Comparison of ENCODE assay signal across 26 cellular contexts in the genomic region with DNA sequence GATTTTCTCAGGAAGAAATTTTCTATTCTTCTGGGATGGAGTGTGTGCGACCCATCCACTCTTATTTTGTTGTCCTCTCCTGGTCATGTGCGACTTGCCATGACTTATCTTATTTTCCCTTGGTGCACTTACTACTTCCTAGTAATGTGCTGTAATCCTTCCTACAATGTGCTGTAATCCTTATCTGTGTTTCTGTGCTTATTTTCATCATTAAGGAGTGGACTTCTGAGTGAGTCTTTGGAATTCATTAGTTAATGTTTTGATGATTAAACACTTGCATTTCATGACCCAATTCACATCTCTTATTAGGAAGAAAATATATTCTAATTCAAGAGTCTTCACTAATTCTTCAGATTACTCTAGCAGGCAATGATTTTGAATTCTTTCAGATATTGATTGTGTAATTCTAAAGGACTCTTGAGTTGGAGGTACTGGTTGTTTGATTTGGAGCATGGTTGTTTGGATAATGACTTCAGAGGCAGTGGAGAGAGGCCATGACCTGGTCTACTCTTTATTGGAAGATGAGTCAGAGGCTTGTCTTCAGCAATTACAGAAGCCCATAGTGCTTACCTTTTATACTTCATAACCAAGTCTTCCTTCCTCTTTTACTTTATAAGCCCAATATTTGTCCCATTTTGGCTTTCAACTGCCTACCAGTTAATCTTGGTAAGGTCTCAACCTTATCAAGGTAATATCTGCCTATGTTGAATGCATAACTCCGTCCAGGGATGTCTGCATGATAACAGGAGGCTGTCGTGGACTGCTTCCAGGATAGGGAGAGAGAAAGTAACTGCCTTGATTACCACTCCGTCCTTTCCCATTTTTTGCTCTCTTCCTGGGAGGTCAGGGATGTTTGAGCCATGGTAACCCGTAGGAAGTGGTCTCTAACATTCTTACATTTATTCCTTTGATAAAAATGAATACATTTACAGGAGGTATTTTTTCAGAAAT.
DNase-seq lines count a peak whose midpoint lies in the region; ATAC-seq and TF ChIP-seq lines count a peak whose summit lies in the region.
"Had no signal": no experiment of that assay in that cellular context is flagged by ENCODE, and none has a peak within 500 bp of the region (broad histone marks: within the 10 kb centered on the region; RNA-seq: fewer than 3 reads in every experiment).

No MANE protein-coding gene starts in this region.

- CTCF ChIA-PET in Caco-2 (lab: Charles Lee): no interaction called here

- no peak overlapping the region for H3K56ac ChIP-seq in mesendoderm (ENCODE audit: low read length)

- no peaks in the 10 kb centered on the region for H3K9me3 ChIP-seq in Caco-2
- H3K9me3 ChIP-seq in right lobe of liver: no peaks in the 10 kb centered on the region
- H3K9me3 ChIP-seq: colonic mucosa, gastroesophageal sphincter, HAP-1, pancreas, sigmoid colon had no signal

- no peaks in the 10 kb centered on the region for H3K36me3 Mint-ChIP-seq in Caco-2 (ENCODE audit: insufficient read depth, unreplicated experiment)
- H3K36me3 Mint-ChIP-seq: activated CD4-positive, alpha-beta memory T cell treated with anti-CD3 and anti-CD28 coated beads for 36 hours; brain had no signal

- H3K18ac ChIP-seq in mesendoderm (ENCODE audit: low read length): no peak overlapping the region

- no peak for TF ChIP-seq POLR2A in right lobe of liver (IDR thresholded peaks at IDR 0.05)

- H3K36me3 ChIP-seq in Caco-2 (ENCODE audit: control insufficient read depth, insufficient read depth, low read length) (no peaks in the 10 kb centered on the region), right lobe of liver (no peaks in the 10 kb centered on the region), mesendoderm (ENCODE audit: control insufficient read depth, insufficient read depth, low read length) (no peaks in the 10 kb centered on the region)
- H3K36me3 ChIP-seq: colonic mucosa, gastroesophageal sphincter, HAP-1, pancreas, sigmoid colon had no signal

- no peak overlapping the region for H3K4me3 ChIP-seq in Caco-2 (ENCODE audit: low read depth, low read length)
- H3K4me3 ChIP-seq in right lobe of liver: no peak overlapping the region
- no peak overlapping the region for H3K4me3 ChIP-seq in mesendoderm (ENCODE audit: low read length)
- H3K4me3 ChIP-seq: colonic mucosa, gastroesophageal sphincter, HAP-1, pancreas, sigmoid colon had no signal

- H3K79me2 ChIP-seq in mesendoderm (ENCODE audit: control insufficient read depth, insufficient read depth, low read length): no peaks in the 10 kb centered on the region

- BruUV-seq in Caco-2 (replicated peaks; lab: Mats Ljungman, UMichigan): no TSS peak

- no peak overlapping the region for H4K8ac ChIP-seq in mesendoderm (ENCODE audit: low read depth, low read length)

- ATAC-seq in right lobe of liver (peak; percentile 41 to 100 (median 95)), left cardiac atrium (no peak), GM19463 (IDR thresholded peaks at IDR 0.05; ENCODE audit: unreplicated experiment) (no peak)
- ATAC-seq: gastroesophageal sphincter, pancreas had no signal

- H3K23ac ChIP-seq in mesendoderm (ENCODE audit: low read length): no peak overlapping the region

- no peak overlapping the region for H3K27ac Mint-ChIP-seq in Caco-2 (ENCODE audit: unreplicated experiment)
- H3K27ac Mint-ChIP-seq: activated CD4-positive, alpha-beta memory T cell treated with anti-CD3 and anti-CD28 coated beads for 36 hours; brain; nephron had no signal

- TF ChIP-seq CTCF in Caco-2 (IDR thresholded peaks at IDR 0.05; ENCODE audit: insufficient read depth in 1 of 2, low read depth in 1 of 2, low read length in 1 of 2, severe bottlenecking in 1 of 2, unreplicated experiment in 1 of 2) (no peak), right lobe of liver (IDR thresholded peaks at IDR 0.05) (no peak)

- H3K79me1 ChIP-seq in mesendoderm (ENCODE audit: low read length): no peaks in the 10 kb centered on the region

- intact Hi-C loops in Caco-2 (cut with micrococcal nuclease; ENCODE audit: unreplicated experiment): no loop called here
- intact Hi-C loops in right lobe of liver (cut with DNase I): no loop called here
- intact Hi-C loops in left cardiac atrium (cut with DNase I): no loop called here

- no peak overlapping the region for H2BK120ac ChIP-seq in mesendoderm (ENCODE audit: low read depth, low read length)

- no peak overlapping the region for H3K27ac ChIP-seq in right lobe of liver
- no peak overlapping the region for H3K27ac ChIP-seq in mesendoderm (ENCODE audit: low read depth, low read length)
- H3K27ac ChIP-seq: colonic mucosa, gastroesophageal sphincter, pancreas, sigmoid colon had no signal

- H3K27me3 ChIP-seq in Caco-2 (replicated peaks; ENCODE audit: control insufficient read depth, insufficient read depth, low read length) (no peaks in the 10 kb centered on the region), right lobe of liver (no peaks in the 10 kb centered on the region), mesendoderm (ENCODE audit: insufficient read depth, low read length, poor library complexity) (no peaks in the 10 kb centered on the region)
- H3K27me3 ChIP-seq: colonic mucosa, gastroesophageal sphincter, sigmoid colon had no signal

- 53% methylated on average over 6 of the region's 6 CpGs for WGBS in right lobe of liver (ENCODE audit: insufficient coverage, low coverage, low lambda C conversion rate, missing lambda C conversion rate)
- no CpG with 5 or more reads among the region's 6 CpGs for WGBS in mesendoderm (ENCODE audit: extremely low coverage, insufficient coverage, low lambda C conversion rate)

- H3K4me3 Mint-ChIP-seq in Caco-2 (ENCODE audit: unreplicated experiment): no peak overlapping the region
- H3K4me3 Mint-ChIP-seq: activated CD4-positive, alpha-beta memory T cell treated with anti-CD3 and anti-CD28 coated beads for 36 hours; brain; nephron had no signal

- H3K9me3 Mint-ChIP-seq in Caco-2 (ENCODE audit: unreplicated experiment): no peaks in the 10 kb centered on the region
- H3K9me3 Mint-ChIP-seq: activated CD4-positive, alpha-beta memory T cell treated with anti-CD3 and anti-CD28 coated beads for 36 hours had no signal

- DNase-seq in Caco-2 (peak; percentile 35), LoVo (ENCODE audit: low spot score) (peak; percentile 26), T1000 (lab: John Stamatoyannopoulos, UW) (peak; percentile 15), right lobe of liver (no peak), SKM-1 (lab: John Stamatoyannopoulos, UW; ENCODE audit: unreplicated experiment) (no peak), left cardiac atrium (no peak), mesendoderm (no peak)
- DNase-seq: activated CD4-positive, alpha-beta memory T cell treated with anti-CD3 and anti-CD28 coated beads for 36 hours; activated CD4-positive, CD25-positive, alpha-beta regulatory T cell; activated gamma-delta T cell treated with Interleukin-2 at 50 U/mL for 16 hours; activated T-cell treated with anti-CD3 and anti-CD28 coated beads for 4 hours; colonic mucosa; DMS 273 treated with DMSO at 0.1 percent for 48 hours; GF-D8; NCI-H1105 treated with DMSO at 0.1 percent for 48 hours; NCI-H2107; NCI-H524; pancreas; RPMI8226; sigmoid colon; T-helper 9 cell had no signal

- no peak overlapping the region for H4K5ac ChIP-seq in mesendoderm (ENCODE audit: low read length)

- no peak overlapping the region for H2BK15ac ChIP-seq in mesendoderm (replicated peaks; ENCODE audit: low read depth)

- H3K4me1 ChIP-seq in Caco-2 (peaks cover 8% of the 10 kb centered on the region), right lobe of liver (peaks cover 0 to 11% (median 0%) of the 10 kb centered on the region in 4 donors), mesendoderm (ENCODE audit: control insufficient read depth, low read depth, low read length) (no peaks in the 10 kb centered on the region)
- H3K4me1 ChIP-seq: colonic mucosa, gastroesophageal sphincter, HAP-1, pancreas, sigmoid colon had no signal

- H3K4me2 ChIP-seq in mesendoderm (ENCODE audit: low read length): no peak overlapping the region

- H2AK5ac ChIP-seq in mesendoderm (ENCODE audit: low read length): no peak overlapping the region

- POLR2A ChIA-PET in Caco-2 (lab: Charles Lee): no interaction called here

- H3K4me1 Mint-ChIP-seq in Caco-2 (ENCODE audit: low read depth, unreplicated experiment): peaks cover 11% of the 10 kb centered on the region
- H3K4me1 Mint-ChIP-seq: brain, nephron had no signal

- no peak overlapping the region for H2BK5ac ChIP-seq in mesendoderm (ENCODE audit: low read length)

- no peaks in the 10 kb centered on the region for H3K27me3 Mint-ChIP-seq in Caco-2 (ENCODE audit: insufficient read depth, unreplicated experiment)

- no peak overlapping the region for H3K4ac ChIP-seq in mesendoderm (ENCODE audit: low read depth, low read length)

- no peak overlapping the region for H3K9ac ChIP-seq in mesendoderm (ENCODE audit: low read length)

Comparison
In these comparisons a context has a peak if more than half of its experiments do, and no peak if none do; other contexts are left out.
1. DNase-seq: peak in Caco-2 (2 of 2), LoVo (single experiment) and T1000 (single experiment); none in right lobe of liver (0 of 3), SKM-1 (single experiment), left cardiac atrium (single experiment) and mesendoderm (single experiment).
2. ATAC-seq: peak in right lobe of liver (4 of 4); none in left cardiac atrium (0 of 2) and GM19463 (single experiment).